1 cellular context compared by ENCODE assay signal in genomic region chr16:88185406-88185805, GRCh38.
A peak's percentile ranks its signal among the peaks of the same experiment; 100 is the strongest.
TF ChIP-seq lines count a peak whose summit lies in the region.

No MANE protein-coding gene starts in this region.

TF ChIP-seq in HepG2, 621 proteins besides CTCF, POLR2A, EP300 and RAD21:
- peak; percentile 65 for TF ChIP-seq MNT (IDR thresholded peaks at IDR 0.05)
